Comparison of ENCODE assay signal across 8 cellular contexts in the genomic region with DNA sequence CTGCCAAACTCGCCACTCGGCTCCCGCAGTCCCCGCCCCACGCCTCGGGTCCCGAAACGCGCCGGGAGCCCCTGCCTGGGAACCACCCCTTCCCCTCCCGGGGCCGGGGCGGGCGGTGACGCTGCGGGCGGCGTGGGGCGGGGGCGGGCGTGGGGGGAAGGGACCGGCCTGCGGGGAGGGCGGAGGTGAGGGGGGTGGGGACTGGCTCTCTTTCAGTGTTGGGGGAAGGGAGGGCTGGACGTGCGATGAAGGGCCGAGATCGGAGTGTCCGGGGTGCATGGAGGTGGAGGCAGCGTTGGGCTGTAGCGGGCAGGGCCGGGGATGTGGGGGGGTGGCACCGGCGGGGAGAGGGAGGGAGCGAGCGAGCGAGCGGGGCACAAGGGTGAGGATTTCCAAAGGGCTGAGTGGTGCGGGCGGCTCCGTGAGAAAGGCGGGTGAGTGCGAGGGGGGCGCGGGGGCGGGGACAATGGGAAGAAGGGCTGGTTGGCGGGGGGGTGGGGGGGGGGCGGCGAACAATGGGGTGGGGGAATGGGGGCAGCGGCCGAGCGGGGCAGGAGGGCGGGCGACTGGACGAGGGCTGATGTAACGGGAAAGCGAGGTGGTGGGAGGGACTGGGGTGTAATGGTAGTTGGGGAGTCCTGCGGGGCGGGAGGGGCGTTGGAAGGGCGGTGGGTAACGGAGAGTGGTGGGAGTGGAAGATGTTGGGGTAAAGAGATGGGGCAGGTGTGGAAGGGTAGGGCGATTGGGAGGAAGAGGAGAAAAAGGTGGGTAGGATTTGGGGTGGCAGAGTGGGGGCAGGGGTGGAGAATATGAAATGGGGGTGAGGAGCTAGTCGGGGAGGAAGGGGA. TPM values are rescaled to one million over a fixed set of nuclear protein-coding genes. Genes with fewer than 3 reads are reported as not detected.
DNase-seq lines count a peak whose midpoint lies in the region; ATAC-seq and TF ChIP-seq lines count a peak whose summit lies in the region.

No MANE protein-coding gene starts in this region.

- peak overlapping the region; percentile 69 for H3K4me2 ChIP-seq in OCI-LY1 (ENCODE audit: low read length)

- H3K4me3 ChIP-seq in OCI-LY1 (ENCODE audit: low read depth, low read length, poor library complexity, severe bottlenecking) = peak overlapping the region; percentile 63
- H3K4me3 ChIP-seq in thymus (ENCODE audit: low read length) = peak overlapping the region; percentile 88

- H3K27me3 ChIP-seq in OCI-LY1 (ENCODE audit: insufficient read depth, low read length) (no peaks in the 10 kb centered on the region), thymus (ENCODE audit: control insufficient read depth, insufficient read depth) (peaks cover 4% of the 10 kb centered on the region)

- no peaks in the 10 kb centered on the region for H3F3A ChIP-seq in OCI-LY1 (ENCODE audit: insufficient read depth, low read length)

- H3K79me2 ChIP-seq in OCI-LY1 (ENCODE audit: insufficient read depth, low read length) = peaks cover 31% of the 10 kb centered on the region

- no peaks in the 10 kb centered on the region for H4K20me1 ChIP-seq in OCI-LY1 (ENCODE audit: insufficient read depth, low read length)

- no peak overlapping the region for H2AFZ ChIP-seq in OCI-LY1 (ENCODE audit: low read length)

- H3K4me1 ChIP-seq in OCI-LY1 (ENCODE audit: insufficient read depth, low read length, severe bottlenecking) (peaks cover 13% of the 10 kb centered on the region), thymus (ENCODE audit: control insufficient read depth, insufficient read depth, low read length) (peaks cover 4% of the 10 kb centered on the region)

- no peaks in the 10 kb centered on the region for H3K9me3 ChIP-seq in OCI-LY1 (ENCODE audit: low read length)
- no peaks in the 10 kb centered on the region for H3K9me3 ChIP-seq in thymus (ENCODE audit: control insufficient read depth)

- no peaks in the 10 kb centered on the region for H3K36me3 ChIP-seq in OCI-LY1 (ENCODE audit: insufficient read depth, low read length)
- no peaks in the 10 kb centered on the region for H3K36me3 ChIP-seq in thymus (ENCODE audit: control insufficient read depth, insufficient read depth)

- TF ChIP-seq CTCF in OCI-LY1 (IDR thresholded peaks at IDR 0.05; ENCODE audit: low read length) = no peak

- DNase-seq in NCI-H524 (lab: John Stamatoyannopoulos, UW) (peak; percentile 5 to 23), NCI-H524 treated with DMSO at 0.1 percent for 48 hours (lab: John Stamatoyannopoulos, UW) (no peak), foreskin melanocyte (peak; percentile 51), occipital lobe (lab: John Stamatoyannopoulos, UW) (peak; percentile 78)
- peak; percentile 44 for DNase-seq in activated gamma-delta T cell treated with anti-CD3 and anti-CD28 coated beads, Interleukin-2, amount 50 U/mL, for 16 hours (ENCODE audit: low read depth)

- H3K9me2 ChIP-seq in OCI-LY1 (ENCODE audit: low read depth, low read length) = no peaks in the 10 kb centered on the region

- H3K9ac ChIP-seq in OCI-LY1 (ENCODE audit: low read length) = peak overlapping the region; percentile 69

- peak; percentile 23 for ATAC-seq in HG02870 (IDR thresholded peaks at IDR 0.05; ENCODE audit: unreplicated experiment)

- H3K27ac ChIP-seq in OCI-LY1 (ENCODE audit: low read depth, low read length, poor library complexity, severe bottlenecking) (peak overlapping the region; percentile 66), thymus (ENCODE audit: low read depth) (peak overlapping the region; percentile 88)

- under 1% methylated on average over 62 of the region's 64 CpGs for WGBS in thymus

RNA-seq across cellular contexts. Expression of gene DCUN1D4, which starts 0.6 kb away (rescaled TPM):
- total RNA-seq in occipital lobe = 119 TPM
- 24.1 TPM for polyA plus RNA-seq in thymus
